Comparison of ENCODE assay signal across 7 cellular contexts in genomic region chr11:78432058-78432515, GRCh38. TPM values are rescaled to one million over a fixed set of nuclear protein-coding genes. Genes with fewer than 3 reads are reported as not detected.
A peak's percentile ranks its signal among the peaks of the same experiment; 100 is the strongest.
DNase-seq lines count a peak whose midpoint lies in the region; ATAC-seq and TF ChIP-seq lines count a peak whose summit lies in the region.

No MANE protein-coding gene starts in this region.

- ATAC-seq in gastroesophageal sphincter (no peak), GM18505 (IDR thresholded peaks at IDR 0.05; ENCODE audit: unreplicated experiment) (no peak)

- no peak for TF ChIP-seq EP300 in gastroesophageal sphincter (IDR thresholded peaks at IDR 0.05)

- H3K27ac Mint-ChIP-seq in osteocyte (ENCODE audit: unreplicated experiment), result no peak overlapping the region

- no peaks in the 10 kb centered on the region for H3K27me3 ChIP-seq in gastroesophageal sphincter

- no peaks in the 10 kb centered on the region for H3K9me3 ChIP-seq in gastroesophageal sphincter

- no peak overlapping the region for H3K27ac ChIP-seq in gastroesophageal sphincter

- H3K4me1 Mint-ChIP-seq in osteocyte (ENCODE audit: unreplicated experiment), result peaks cover 10% of the 10 kb centered on the region

- TF ChIP-seq CTCF in choroid plexus epithelial cell (conservative IDR thresholded peaks at IDR 0.05; ENCODE audit: low read depth, low read length), result peak; percentile 50
- TF ChIP-seq CTCF in osteocyte (IDR thresholded peaks at IDR 0.05), result peak; percentile 35
- peak in 1 of 4 experiments; percentile 49 for TF ChIP-seq CTCF in gastroesophageal sphincter (IDR thresholded peaks at IDR 0.05)

- H3K4me3 ChIP-seq in choroid plexus epithelial cell (ENCODE audit: low read depth, low read length) (no peak overlapping the region), gastroesophageal sphincter (no peak overlapping the region)

- DNase-seq in Daoy (ENCODE audit: low read depth), result peak; percentile 9
- peak; percentile 46 for DNase-seq in KBM-7
- no peak for DNase-seq in choroid plexus epithelial cell (ENCODE audit: low read depth)
- no peak for DNase-seq in osteocyte (ENCODE audit: extremely low spot score, unreplicated experiment)
- DNase-seq in effector CD8-positive, alpha-beta T cell (lab: John Stamatoyannopoulos, UW), result no peak

- H3K36me3 ChIP-seq in gastroesophageal sphincter, result peaks cover 0 to 7% of the 10 kb centered on the region in 2 donors

- H3K9me3 Mint-ChIP-seq in osteocyte (ENCODE audit: unreplicated experiment), result no peaks in the 10 kb centered on the region

- no peak for TF ChIP-seq POLR2A in gastroesophageal sphincter (IDR thresholded peaks at IDR 0.05)
- no peak for TF ChIP-seq POLR2A in GM18505 (IDR thresholded peaks at IDR 0.05; ENCODE audit: borderline replicate concordance, extremely low read depth, insufficient read depth, insufficient read length)

- peaks cover 0 to 7% (median 0%) of the 10 kb centered on the region in 3 donors for H3K4me1 ChIP-seq in gastroesophageal sphincter

- H3K36me3 Mint-ChIP-seq in osteocyte (ENCODE audit: unreplicated experiment), result peaks cover 4% of the 10 kb centered on the region

- H3K4me3 Mint-ChIP-seq in osteocyte (ENCODE audit: unreplicated experiment), result no peak overlapping the region

- in situ Hi-C loops in KBM-7 (cut with MboI; ENCODE audit: low pct_unique_long_range_greater_than_20kb, low sequenced_read_pairs), result no loop called here

- no peaks in the 10 kb centered on the region for H3K27me3 Mint-ChIP-seq in osteocyte (ENCODE audit: unreplicated experiment)

- 80 to 91% methylated on average over 1 of the region's 4 CpGs for WGBS in gastroesophageal sphincter (ENCODE audit: low coverage in 1 of 2), 2 donors

RNA-seq across cellular contexts. Expression of gene GAB2, which starts 14.5 kb away (rescaled TPM):
- total RNA-seq in Daoy (2014; rRNA removed; shearing (Covaris generic)), result 0.98 and 1.9 TPM in 2 replicates
- total RNA-seq in osteocyte (11.4 TPM in 2 replicates), gastroesophageal sphincter (10 to 100 TPM; 26.3 to 84.8 (median 26.6) TPM)

Comparison
In these comparisons a context has a peak if more than half of its experiments do, and no peak if none do; other contexts are left out.
1. DNase-seq: peak in Daoy (single experiment) and KBM-7 (single experiment); none in choroid plexus epithelial cell (single experiment), osteocyte (single experiment) and effector CD8-positive, alpha-beta T cell (single experiment).